ENCODE assay signal across 8 cellular contexts in genomic region chr17:82294086-82294773, GRCh38. TPM values are rescaled to one million over a fixed set of nuclear protein-coding genes. Genes with fewer than 3 reads are reported as not detected.
DNase-seq lines count a peak whose midpoint lies in the region; ATAC-seq and TF ChIP-seq lines count a peak whose summit lies in the region.

No MANE protein-coding gene starts in this region.

- H2AFZ ChIP-seq in H9 (ENCODE audit: low read length), result no peak overlapping the region

- no peak overlapping the region for H2BK120ac ChIP-seq in H9 (ENCODE audit: low read depth, low read length, poor library complexity, severe bottlenecking)

- no CpG with 5 or more reads among the region's 14 CpGs for WGBS in H9 (ENCODE audit: extremely low coverage, insufficient read length, low lambda C conversion rate)

- peak overlapping the region; percentile 58 for H3K4me3 ChIP-seq in fibroblast of the aortic adventitia (ENCODE audit: low read depth, low read length)
- peak overlapping the region in 1 of 7 experiments; percentile 82 for H3K4me3 ChIP-seq in skin epidermis

- no peak overlapping the region for H3K27ac Mint-ChIP-seq in H9
- peak overlapping the region; percentile 85 for H3K27ac Mint-ChIP-seq in activated CD8-positive, alpha-beta T cell treated with anti-CD3 and anti-CD28 coated beads for 36 hours

- H3K4me1 ChIP-seq in H9 (ENCODE audit: insufficient read depth, low read length), result no peaks in the 10 kb centered on the region; the same call in 1 of the 2 replicates

- no peak overlapping the region for H3K14ac ChIP-seq in H9 (ENCODE audit: insufficient read depth, low read length)

- no peaks in the 10 kb centered on the region for H3K27me3 ChIP-seq in H9 (ENCODE audit: insufficient read depth, low read length)

- no peak overlapping the region for H4K5ac ChIP-seq in H9 (ENCODE audit: insufficient read length, low read depth, low read length)

- no peak overlapping the region for H3K9ac ChIP-seq in H9 (ENCODE audit: extremely low read depth, insufficient read length, low read length)

- TF ChIP-seq CTCF in H9 (conservative IDR thresholded peaks at IDR 0.05) (no peak), fibroblast of the aortic adventitia (IDR thresholded peaks at IDR 0.05; ENCODE audit: insufficient read depth, low read length) (no peak)
- TF ChIP-seq CTCF in activated CD8-positive, alpha-beta T cell treated with anti-CD3 and anti-CD28 coated beads for 36 hours (IDR thresholded peaks at IDR 0.05), result no peak

- H2BK20ac ChIP-seq in H9 (ENCODE audit: low read depth, low read length, poor library complexity, severe bottlenecking), result no peak overlapping the region

- H3K18ac ChIP-seq in H9 (ENCODE audit: insufficient read length, low read depth, low read length), result no peak overlapping the region

- no peaks in the 10 kb centered on the region for H3K36me3 Mint-ChIP-seq in H9 (ENCODE audit: insufficient read depth in 1 of 3, low read depth in 3 of 3)
- H3K36me3 Mint-ChIP-seq in activated CD8-positive, alpha-beta T cell treated with anti-CD3 and anti-CD28 coated beads for 36 hours (ENCODE audit: low read depth), result peaks cover 7% of the 10 kb centered on the region

- peaks cover 6% of the 10 kb centered on the region for H3K23me2 ChIP-seq in H9 (ENCODE audit: insufficient read length, low read depth, low read length, poor library complexity, severe bottlenecking)

- H3K56ac ChIP-seq in H9 (ENCODE audit: insufficient read length, low read depth, low read length), result no peak overlapping the region

- peaks cover 38% of the 10 kb centered on the region for H3K27me3 Mint-ChIP-seq in H9 (ENCODE audit: low read depth)
- H3K27me3 Mint-ChIP-seq in activated CD8-positive, alpha-beta T cell treated with anti-CD3 and anti-CD28 coated beads for 36 hours, result no peaks in the 10 kb centered on the region

- H3K4ac ChIP-seq in H9 (ENCODE audit: low read depth, low read length), result no peak overlapping the region

- H4K8ac ChIP-seq in H9 (replicated peaks; ENCODE audit: insufficient read length, low read depth, low read length), result no peak overlapping the region

- peaks cover 15 to 40% of the 10 kb centered on the region in 2 experiments for H3K4me1 Mint-ChIP-seq in H9
- peaks cover 47% of the 10 kb centered on the region for H3K4me1 Mint-ChIP-seq in activated CD8-positive, alpha-beta T cell treated with anti-CD3 and anti-CD28 coated beads for 36 hours (ENCODE audit: low read depth)

- H2BK12ac ChIP-seq in H9 (ENCODE audit: insufficient read length, low read depth, low read length), result no peak overlapping the region

- H3K4me3 Mint-ChIP-seq in H9, result peak overlapping the region; percentile 70 to 85
- peak overlapping the region; percentile 79 for H3K4me3 Mint-ChIP-seq in activated CD8-positive, alpha-beta T cell treated with anti-CD3 and anti-CD28 coated beads for 36 hours

- no peak overlapping the region for H3K27ac ChIP-seq in H9 (ENCODE audit: insufficient read length, low read depth, low read length)
- H3K27ac ChIP-seq in skin epidermis, result peak overlapping the region in 17 of 21 experiments; percentile 9 to 99 (median 97)

- no peaks in the 10 kb centered on the region for H3K79me2 ChIP-seq in H9 (ENCODE audit: insufficient read depth, low read length)

- H3K9me3 ChIP-seq in H9 (ENCODE audit: control insufficient read depth, low read depth, low read length), result no peaks in the 10 kb centered on the region

- H3K79me1 ChIP-seq in H9 (ENCODE audit: insufficient read depth, low read depth, low read length, poor library complexity, severe bottlenecking), result no peaks in the 10 kb centered on the region

- H4K20me1 ChIP-seq in H9 (ENCODE audit: control insufficient read depth, insufficient read depth, insufficient read length), result no peaks in the 10 kb centered on the region

- H2BK5ac ChIP-seq in H9 (ENCODE audit: insufficient read length, low read length), result no peak overlapping the region

- no peaks in the 10 kb centered on the region for H3K9me3 Mint-ChIP-seq in H9
- H3K9me3 Mint-ChIP-seq in activated CD8-positive, alpha-beta T cell treated with anti-CD3 and anti-CD28 coated beads for 36 hours, result no peaks in the 10 kb centered on the region

- intact Hi-C loops in activated CD8-positive, alpha-beta T cell treated with anti-CD3 and anti-CD28 coated beads for 36 hours (cut with micrococcal nuclease), result no loop called here
- intact Hi-C loops in left colon (cut with DNase I, micrococcal nuclease), result no loop called here

- no peak overlapping the region for H4K91ac ChIP-seq in H9 (ENCODE audit: insufficient read length, low read depth, low read length)

- H2AK5ac ChIP-seq in H9 (ENCODE audit: insufficient read length, low read length), result no peak overlapping the region

- H3T11ph ChIP-seq in H9 (ENCODE audit: low read length), result no peak overlapping the region

- H3K4me2 ChIP-seq in H9 (ENCODE audit: insufficient read depth, insufficient read length, low read length), result peak overlapping the region; percentile 45

- DNase-seq in H9 (no peak), fibroblast of the aortic adventitia (ENCODE audit: low read depth) (no peak), middle frontal gyrus (ENCODE audit: extremely low spot score, low spot score) (no peak), left colon (no peak), HuH-7 (ENCODE audit: low spot score) (no peak), NCI-H446 (lab: John Stamatoyannopoulos, UW) (no peak)
- no peak for DNase-seq in activated CD8-positive, alpha-beta T cell treated with anti-CD3 and anti-CD28 coated beads for 36 hours

- CTCF ChIA-PET in activated CD8-positive, alpha-beta T cell treated with anti-CD3 and anti-CD28 coated beads for 36 hours (lab: Charles Lee), result no interaction called here

- no peak for ATAC-seq in activated CD8-positive, alpha-beta T cell treated with anti-CD3 and anti-CD28 coated beads for 36 hours
- ATAC-seq in left colon, result no peak

- H2BK15ac ChIP-seq in H9 (ENCODE audit: low read depth, low read length), result no peak overlapping the region

- POLR2A ChIA-PET in activated CD8-positive, alpha-beta T cell treated with anti-CD3 and anti-CD28 coated beads for 36 hours (lab: Charles Lee), result interaction anchor here (0.7 kb wide), 1 partner anchor 421 kb away, joined by 3 read pairs; no protein-coding TSS in a partner anchor

- no peak overlapping the region for H3K23ac ChIP-seq in H9 (ENCODE audit: insufficient read length, low read depth, low read length)

RNA-seq across cellular contexts. Expression of gene CSNK1D, which starts 20.7 kb away (rescaled TPM):
- total RNA-seq in H9 (2021) (137 and 144 TPM in 2 replicates), fibroblast of the aortic adventitia (ENCODE audit: low replicate concordance) (28.9 and 52.7 TPM in 2 replicates), left colon (100 to 1,000 TPM; 165 to 166 TPM)
- total RNA-seq in activated CD8-positive, alpha-beta T cell treated with anti-CD3 and anti-CD28 coated beads for 36 hours, result 10 to 100 TPM; 90.6 to 97.0 TPM

RNA-seq across cellular contexts. Expression of gene CD7, which starts 23.2 kb away (rescaled TPM):
- total RNA-seq in H9 (2021) (0.22 and 0.35 TPM in 2 replicates), fibroblast of the aortic adventitia (ENCODE audit: low replicate concordance) (not detected in 2 replicates), left colon (10 to 100 TPM in 1 of 2 donors, 1 to 10 TPM in 1; 5.2 to 10.0 TPM)
- 100 to 1,000 TPM; 289 to 292 TPM for total RNA-seq in activated CD8-positive, alpha-beta T cell treated with anti-CD3 and anti-CD28 coated beads for 36 hours

RNA-seq across cellular contexts. Expression of gene SECTM1, which starts 39.3 kb away (rescaled TPM):
- total RNA-seq in H9 (2021) (0.28 and 0.70 TPM in 2 replicates), fibroblast of the aortic adventitia (ENCODE audit: low replicate concordance) (9.8 and 34.2 TPM in 2 replicates), left colon (100 to 1,000 TPM in 1 of 2 donors, 10 to 100 TPM in 1; 78.5 to 127 TPM)
- under 1 TPM; 0.45 to 0.50 TPM for total RNA-seq in activated CD8-positive, alpha-beta T cell treated with anti-CD3 and anti-CD28 coated beads for 36 hours

Comparison
In these comparisons a context has a peak if more than half of its experiments do, and no peak if none do; other contexts are left out.
1. RNA of gene CD7, which starts 23.2 kb away (total RNA-seq): 289 to 292 TPM in activated CD8-positive, alpha-beta T cell treated with anti-CD3 and anti-CD28 coated beads for 36 hours; 5.2 to 10.0 TPM in left colon, 0.22 to 0.35 TPM in H9 and not detected in fibroblast of the aortic adventitia; every median in the first group is over 10 times any median in the second.